In genomic region chr1:205928256-205928655, GRCh38 we compare ENCODE assay signal across 1 cellular context.
TF ChIP-seq lines count a peak whose summit lies in the region.

No MANE protein-coding gene starts in this region.

TF ChIP-seq in H1, 55 proteins besides CTCF, POLR2A, EP300 and RAD21:
- no peak for TF ChIP-seq SIX5 (IDR thresholded peaks at IDR 0.05; ENCODE audit: low read depth, low read length)
- TF ChIP-seq SP1 (IDR thresholded peaks at IDR 0.05; ENCODE audit: low read depth, low read length): no peak
- TF ChIP-seq YY1 (IDR thresholded peaks at IDR 0.05; ENCODE audit: low read depth, low read length): no peak
- TF ChIP-seq PHF8 (conservative IDR thresholded peaks at IDR 0.05; ENCODE audit: low read depth, low read length): no peak
